In the genomic region with DNA sequence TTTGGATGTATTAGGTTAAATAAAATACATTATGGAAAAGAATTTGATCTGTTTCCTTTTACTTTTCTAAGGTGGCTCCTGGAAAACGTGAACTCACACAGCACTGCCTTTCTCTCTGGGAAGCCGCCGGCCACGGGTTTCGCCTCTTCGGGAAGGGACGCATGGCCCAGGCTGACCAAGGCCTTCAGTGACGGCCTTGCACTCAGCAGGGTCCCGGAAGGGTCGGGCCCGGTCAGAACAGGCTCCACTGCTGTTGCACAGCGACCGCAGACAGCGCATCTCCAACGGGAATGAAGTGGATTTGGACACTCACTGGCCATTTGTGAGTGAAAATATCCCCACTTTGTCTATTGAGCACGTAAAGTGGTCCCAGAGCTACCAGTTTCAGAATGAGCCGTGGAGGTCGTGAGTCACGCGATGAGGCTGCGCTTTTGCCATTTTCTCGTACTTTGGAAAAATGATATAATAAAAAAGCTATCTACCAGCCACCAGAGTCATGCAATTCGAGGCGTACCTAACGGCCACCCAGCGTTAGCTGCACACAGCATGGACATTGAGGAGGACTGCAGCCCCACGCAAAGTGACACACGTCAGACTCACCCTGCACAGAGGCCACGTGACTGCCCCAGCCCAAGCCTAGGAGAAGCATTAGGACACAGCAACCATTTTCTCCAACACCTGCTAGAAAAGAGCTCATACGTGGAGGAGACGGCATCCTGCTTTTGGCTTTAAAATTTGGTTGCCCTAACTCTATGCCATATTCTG, we compare ENCODE assay signal across 20 cellular contexts.
"Had no signal": no experiment of that assay in that cellular context is flagged by ENCODE, and none has a peak within 500 bp of the region (broad histone marks: within the 10 kb centered on the region; RNA-seq: fewer than 3 reads in every experiment).

No MANE protein-coding gene starts in this region.

- H3K27ac ChIP-seq: dorsolateral prefrontal cortex, foreskin keratinocyte, heart right ventricle had no signal

- H3K27me3 ChIP-seq: foreskin keratinocyte, heart right ventricle had no signal

- H3K4me1 ChIP-seq: foreskin keratinocyte had no signal

- H3K4me3 ChIP-seq: dorsolateral prefrontal cortex, heart right ventricle had no signal

- ATAC-seq: activated T-cell treated with anti-CD3 and anti-CD28 coated beads, Interleukin-2, amount 50 U/mL, for 72 hours; foreskin keratinocyte; heart right ventricle; left ventricle myocardium superior; right cardiac atrium; T-cell had no signal

- H3K9me3 ChIP-seq: heart right ventricle had no signal

- H3K36me3 ChIP-seq: heart right ventricle had no signal

- DNase-seq: activated B cell treated with CpG ODN at 0.5 μM for 24 hours; activated CD4-positive, alpha-beta T cell treated with anti-CD3 and anti-CD28 coated beads, Interleukin-2, amount 50 U/mL, for 1 hour; activated naive CD4-positive, alpha-beta T cell; activated T-cell treated with anti-CD3 and anti-CD28 coated beads for 4 hours; activated T-cell treated with anti-CD3 and anti-CD28 coated beads, Interleukin-2, amount 50 U/mL, for 72 hours; anterior cingulate cortex; effector memory CD4-positive, alpha-beta T cell; foreskin keratinocyte; heart right ventricle; islet precursor cell; left ventricle myocardium superior; mammary epithelial cell; naive B cell; nucleus accumbens; right cardiac atrium; stimulated activated CD4-positive, alpha-beta T cell treated with anti-CD3 and anti-CD28 coated beads, Interleukin-2, amount 100 ng/mL, for 48 hours; stimulated activated naive CD4-positive, alpha-beta T cell treated with Interleukin-2 at 50 U/mL for 16 hours; trophoblast cell had no signal
